ENCODE assay signal across 27 cellular contexts in genomic region chr13:39607876-39608275, GRCh38.
"Had no signal": no experiment of that assay in that cellular context is flagged by ENCODE, and none has a peak within 500 bp of the region (broad histone marks: within the 10 kb centered on the region; RNA-seq: fewer than 3 reads in every experiment).

No MANE protein-coding gene starts in this region.

- DNase-seq: stimulated activated CD4-positive, alpha-beta T cell treated with anti-CD3 and anti-CD28 coated beads, Interleukin-2, amount 100 ng/mL, for 48 hours; stimulated activated CD4-positive, alpha-beta T cell treated with anti-CD3 and anti-CD28 coated beads, Interleukin-4, amount 100 ng/mL, for 1 hour; stimulated activated CD4-positive, alpha-beta T cell treated with anti-CD3 and anti-CD28 coated beads, Interleukin-4, amount 100 ng/mL, for 24 hours; stimulated activated CD4-positive, alpha-beta T cell treated with anti-CD3 and anti-CD28 coated beads, Interleukin-4, amount 100 ng/mL, for 4 hours; stimulated activated CD8-positive, alpha-beta memory T cell treated with anti-CD3 and anti-CD28 coated beads, Interleukin-4, amount 100 ng/mL, for 48 hours; stimulated activated naive B cell treated with anti-CD40 and anti-IgM and Interleukin-4, amounts not matched to agents 10 μg/mL and 1 μg/mL and 100 μg/mL, for 72 hours; stimulated activated naive CD4-positive, alpha-beta T cell; stimulated activated naive CD4-positive, alpha-beta T cell treated with Interleukin-2 at 50 U/mL for 16 hours; stimulated activated naive CD8-positive, alpha-beta T cell treated with anti-CD3 and anti-CD28 coated beads, Interleukin-15, amount 100 ng/mL, for 72 hours; stimulated activated naive CD8-positive, alpha-beta T cell treated with anti-CD3 and anti-CD28 coated beads, Interleukin-15, Interleukin-2, amounts not matched to agents 100 U/mL and 50 U/mL, for 24 hours; stomach; substantia nigra; testis; thyroid gland; tibial artery; transverse colon; upper lobe of left lung; upper lobe of right lung; uterus had no signal

- H3K4me3 ChIP-seq: stomach, suprapubic skin, testis, thoracic aorta, thyroid gland, tibial artery, tibial nerve, transverse colon, upper lobe of left lung, upper lobe of right lung, uterus, vagina had no signal

- H3K27ac Mint-ChIP-seq: stimulated activated effector memory CD8-positive, alpha-beta T cell treated with anti-CD3 and anti-CD28 coated beads, Interleukin-12 subunit alpha, Interleukin-12 subunit beta, amount 100 ng/mL, for 72 hours; stimulated activated memory B cell treated with anti-CD40 and anti-IgM and Interleukin-4, amounts not matched to agents 10 μg/mL and 1 μg/mL and 100 μg/mL, for 72 hours; stimulated activated naive B cell treated with anti-CD40 and anti-IgM and Interleukin-4, amounts not matched to agents 10 μg/mL and 1 μg/mL and 100 μg/mL, for 72 hours; stimulated activated naive CD8-positive, alpha-beta T cell treated with anti-CD3 and anti-CD28 coated beads, Interleukin-15, amount 100 ng/mL, for 72 hours; stimulated activated naive CD8-positive, alpha-beta T cell treated with anti-CD3 and anti-CD28 coated beads, Interleukin-15, Interleukin-2, amounts not matched to agents 100 ng/mL and 50 ng/mL, for 24 hours; type B pancreatic cell had no signal

- H3K27ac ChIP-seq: stomach, suprapubic skin, testis, thoracic aorta, thyroid gland, tibial artery, tibial nerve, transverse colon, upper lobe of left lung, upper lobe of right lung, uterus, vagina had no signal

- ATAC-seq: stimulated activated effector memory CD8-positive, alpha-beta T cell treated with anti-CD3 and anti-CD28 coated beads, Interleukin-12 subunit alpha, Interleukin-12 subunit beta, amount 100 ng/mL, for 72 hours; stimulated activated memory B cell treated with anti-CD40 and anti-IgM and Interleukin-4, amounts not matched to agents 10 μg/mL and 1 μg/mL and 100 μg/mL, for 72 hours; stimulated activated naive B cell treated with anti-CD40 and anti-IgM and Interleukin-4, amounts not matched to agents 10 μg/mL and 1 μg/mL and 100 μg/mL, for 72 hours; stimulated activated naive CD8-positive, alpha-beta T cell treated with anti-CD3 and anti-CD28 coated beads, Interleukin-15, amount 100 ng/mL, for 72 hours; stimulated activated naive CD8-positive, alpha-beta T cell treated with anti-CD3 and anti-CD28 coated beads, Interleukin-15, Interleukin-2, amounts not matched to agents 100 U/mL and 50 U/mL, for 24 hours; upper lobe of right lung had no signal

- H3K9me3 ChIP-seq: stomach, suprapubic skin, testis, thoracic aorta, thyroid gland, tibial artery, tibial nerve, transverse colon, upper lobe of left lung, upper lobe of right lung, uterus, vagina had no signal

- H3K36me3 Mint-ChIP-seq: stimulated activated effector memory CD8-positive, alpha-beta T cell treated with anti-CD3 and anti-CD28 coated beads, Interleukin-12 subunit alpha, Interleukin-12 subunit beta, amount 100 ng/mL, for 72 hours; stimulated activated memory B cell treated with anti-CD40 and anti-IgM and Interleukin-4, amounts not matched to agents 10 μg/mL and 1 μg/mL and 100 μg/mL, for 72 hours; stimulated activated naive B cell treated with anti-CD40 and anti-IgM and Interleukin-4, amounts not matched to agents 10 μg/mL and 1 μg/mL and 100 μg/mL, for 72 hours; type B pancreatic cell had no signal

- H3K4me3 Mint-ChIP-seq: stimulated activated effector memory CD8-positive, alpha-beta T cell treated with anti-CD3 and anti-CD28 coated beads, Interleukin-12 subunit alpha, Interleukin-12 subunit beta, amount 100 ng/mL, for 72 hours; stimulated activated memory B cell treated with anti-CD40 and anti-IgM and Interleukin-4, amounts not matched to agents 10 μg/mL and 1 μg/mL and 100 μg/mL, for 72 hours; stimulated activated naive B cell treated with anti-CD40 and anti-IgM and Interleukin-4, amounts not matched to agents 10 μg/mL and 1 μg/mL and 100 μg/mL, for 72 hours; stimulated activated naive CD8-positive, alpha-beta T cell treated with anti-CD3 and anti-CD28 coated beads, Interleukin-15, amount 100 ng/mL, for 72 hours; stimulated activated naive CD8-positive, alpha-beta T cell treated with anti-CD3 and anti-CD28 coated beads, Interleukin-15, Interleukin-2, amounts not matched to agents 100 ng/mL and 50 ng/mL, for 24 hours; type B pancreatic cell had no signal

- H3K4me1 ChIP-seq: upper lobe of right lung, uterus, vagina had no signal

- H3K36me3 ChIP-seq: stomach, suprapubic skin, thoracic aorta, thyroid gland, tibial artery, tibial nerve, transverse colon, upper lobe of left lung, upper lobe of right lung, uterus, vagina had no signal

- H3K9me3 Mint-ChIP-seq: stimulated activated effector memory CD8-positive, alpha-beta T cell treated with anti-CD3 and anti-CD28 coated beads, Interleukin-12 subunit alpha, Interleukin-12 subunit beta, amount 100 ng/mL, for 72 hours; stimulated activated memory B cell treated with anti-CD40 and anti-IgM and Interleukin-4, amounts not matched to agents 10 μg/mL and 1 μg/mL and 100 μg/mL, for 72 hours; stimulated activated naive B cell treated with anti-CD40 and anti-IgM and Interleukin-4, amounts not matched to agents 10 μg/mL and 1 μg/mL and 100 μg/mL, for 72 hours; stimulated activated naive CD8-positive, alpha-beta T cell treated with anti-CD3 and anti-CD28 coated beads, Interleukin-15, amount 100 ng/mL, for 72 hours; stimulated activated naive CD8-positive, alpha-beta T cell treated with anti-CD3 and anti-CD28 coated beads, Interleukin-15, Interleukin-2, amounts not matched to agents 100 ng/mL and 50 ng/mL, for 24 hours; type B pancreatic cell had no signal

- H3K27me3 ChIP-seq: suprapubic skin, testis, thyroid gland, tibial artery, tibial nerve, upper lobe of left lung, upper lobe of right lung, uterus, vagina had no signal
